ENCODE assay signal across 1 cellular context in the genomic region with DNA sequence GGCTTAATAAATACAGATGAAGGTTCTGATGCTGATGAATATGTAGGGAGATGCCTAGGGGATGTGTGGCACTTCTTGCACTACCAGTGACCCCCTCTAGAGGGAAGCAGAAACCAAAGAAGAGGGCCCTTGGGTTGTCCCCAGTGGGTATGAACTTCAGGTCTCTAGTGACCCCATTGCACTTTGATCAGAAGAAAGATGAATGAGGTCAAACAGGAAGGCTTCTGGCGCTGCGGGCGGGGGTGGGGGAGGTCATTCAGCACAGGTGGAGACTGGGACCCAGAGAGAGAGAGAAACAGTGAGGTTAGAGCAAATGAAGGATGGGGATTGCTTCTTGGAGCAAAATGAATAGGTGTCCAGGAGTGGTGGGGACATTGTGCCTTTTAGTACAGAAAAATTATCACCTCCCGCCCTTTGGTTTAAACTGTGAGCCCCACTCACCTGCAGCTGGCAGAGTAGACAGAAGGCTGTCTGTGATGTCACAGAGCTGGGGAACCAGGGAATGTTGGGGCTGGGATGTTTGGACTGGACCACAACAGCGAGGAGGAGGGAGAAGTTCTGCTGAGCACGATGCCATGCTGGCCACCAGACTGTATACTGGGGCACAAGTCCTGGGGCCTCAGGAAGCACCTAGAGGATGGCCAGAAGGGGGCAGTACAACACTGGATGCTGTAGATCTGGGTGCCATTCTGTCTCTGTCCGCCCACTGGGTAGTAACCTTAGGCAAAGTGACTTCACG.
A peak's percentile ranks its signal among the peaks of the same experiment; 100 is the strongest.
TF ChIP-seq lines count a peak whose summit lies in the region.

A gene with protein sequence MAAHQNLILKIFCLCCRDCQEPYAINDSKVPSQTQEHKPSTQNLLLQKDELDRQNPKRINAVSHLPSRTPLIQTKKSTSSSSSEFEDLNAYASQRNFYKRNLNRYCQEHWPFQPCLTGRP (minus strand): TSS at position 599 of the 739 bp plus-strand sequence. CDS start 10,469 bp downstream, outside the sequence.

TF ChIP-seq in HepG2, 621 proteins besides CTCF, POLR2A, EP300 and RAD21 (continued from another document and continues in another):
- TF ChIP-seq, protein P1, sequence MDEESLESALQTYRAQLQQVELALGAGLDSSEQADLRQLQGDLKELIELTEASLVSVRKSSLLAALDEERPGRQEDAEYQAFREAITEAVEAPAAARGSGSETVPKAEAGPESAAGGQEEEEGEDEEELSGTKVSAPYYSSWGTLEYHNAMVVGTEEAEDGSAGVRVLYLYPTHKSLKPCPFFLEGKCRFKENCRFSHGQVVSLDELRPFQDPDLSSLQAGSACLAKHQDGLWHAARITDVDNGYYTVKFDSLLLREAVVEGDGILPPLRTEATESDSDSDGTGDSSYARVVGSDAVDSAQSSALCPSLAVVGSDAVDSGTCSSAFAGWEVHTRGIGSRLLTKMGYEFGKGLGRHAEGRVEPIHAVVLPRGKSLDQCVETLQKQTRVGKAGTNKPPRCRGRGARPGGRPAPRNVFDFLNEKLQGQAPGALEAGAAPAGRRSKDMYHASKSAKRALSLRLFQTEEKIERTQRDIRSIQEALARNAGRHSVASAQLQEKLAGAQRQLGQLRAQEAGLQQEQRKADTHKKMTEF (CRISPR knock-in tag; IDR thresholded peaks at IDR 0.05), result no peak
- TF ChIP-seq ZNF253 (CRISPR knock-in tag; IDR thresholded peaks at IDR 0.05; ENCODE audit: borderline replicate concordance) (no peak), MYC (CRISPR knock-in tag; IDR thresholded peaks at IDR 0.05; ENCODE audit: borderline replicate concordance) (no peak), ZNF224 (CRISPR knock-in tag; IDR thresholded peaks at IDR 0.05) (no peak), ZNF619 (CRISPR knock-in tag; IDR thresholded peaks at IDR 0.05) (0 out of 2 replicates have a peak, but pooled peaks have one; percentile 40), HDAC1 (CRISPR knock-in tag; IDR thresholded peaks at IDR 0.05) (0 out of 2 replicates have a peak, but pooled peaks have one; percentile 31), KLF16 (CRISPR knock-in tag; IDR thresholded peaks at IDR 0.05) (no peak), GTF2F1 (IDR thresholded peaks at IDR 0.05; ENCODE audit: low read length) (no peak), KDM5B (CRISPR knock-in tag; IDR thresholded peaks at IDR 0.05; ENCODE audit: borderline replicate concordance) (no peak), WIZ (CRISPR knock-in tag; IDR thresholded peaks at IDR 0.05) (no peak), TCF7L2 (IDR thresholded peaks at IDR 0.05; ENCODE audit: low read depth, low read length) (no peak), ZKSCAN8 (CRISPR knock-in tag; IDR thresholded peaks at IDR 0.05; ENCODE audit: borderline replicate concordance) (no peak), FOXK1 (CRISPR knock-in tag; IDR thresholded peaks at IDR 0.05; ENCODE audit: borderline replicate concordance, low read depth) (no peak), SAP130 (CRISPR knock-in tag; IDR thresholded peaks at IDR 0.05; ENCODE audit: low read depth) (no peak), MED1 (CRISPR knock-in tag; IDR thresholded peaks at IDR 0.05) (no peak), SIN3A (IDR thresholded peaks at IDR 0.05; ENCODE audit: borderline replicate concordance, low read depth, low read length) (no peak), ZNF3 (CRISPR knock-in tag; IDR thresholded peaks at IDR 0.05) (no peak), ZNF724P (CRISPR knock-in tag; IDR thresholded peaks at IDR 0.05; ENCODE audit: borderline replicate concordance) (no peak), ELF1 (CRISPR knock-in tag; IDR thresholded peaks at IDR 0.05) (no peak), KAT2B (IDR thresholded peaks at IDR 0.05; ENCODE audit: borderline replicate concordance, low read depth, low read length) (no peak), ZSCAN30 (CRISPR knock-in tag; IDR thresholded peaks at IDR 0.05) (no peak), NFE2L2 (IDR thresholded peaks at IDR 0.05; ENCODE audit: low read length) (no peak), ZNF891 (CRISPR knock-in tag; IDR thresholded peaks at IDR 0.05) (peak; percentile 46; the same call in 1 of the 2 replicates), DPF2 (CRISPR knock-in tag; IDR thresholded peaks at IDR 0.05; ENCODE audit: borderline replicate concordance, low read depth) (no peak)
- TF ChIP-seq, protein P2, sequence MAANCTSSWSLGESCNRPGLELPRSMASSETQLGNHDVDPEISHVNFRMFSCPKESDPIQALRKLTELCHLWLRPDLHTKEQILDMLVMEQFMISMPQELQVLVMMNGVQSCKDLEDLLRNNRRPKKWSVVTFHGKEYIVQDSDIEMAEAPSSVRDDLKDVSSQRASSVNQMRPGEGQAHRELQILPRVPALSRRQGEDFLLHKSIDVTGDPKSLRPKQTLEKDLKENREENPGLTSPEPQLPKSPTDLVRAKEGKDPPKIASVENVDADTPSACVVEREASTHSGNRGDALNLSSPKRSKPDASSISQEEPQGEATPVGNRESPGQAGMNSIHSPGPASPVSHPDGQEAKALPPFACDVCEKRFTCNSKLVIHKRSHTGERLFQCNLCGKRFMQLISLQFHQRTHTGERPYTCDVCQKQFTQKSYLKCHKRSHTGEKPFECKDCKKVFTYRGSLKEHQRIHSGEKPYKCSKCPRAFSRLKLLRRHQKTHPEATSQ (CRISPR knock-in tag; IDR thresholded peaks at IDR 0.05; ENCODE audit: borderline replicate concordance), result no peak
- TF ChIP-seq, protein P3, sequence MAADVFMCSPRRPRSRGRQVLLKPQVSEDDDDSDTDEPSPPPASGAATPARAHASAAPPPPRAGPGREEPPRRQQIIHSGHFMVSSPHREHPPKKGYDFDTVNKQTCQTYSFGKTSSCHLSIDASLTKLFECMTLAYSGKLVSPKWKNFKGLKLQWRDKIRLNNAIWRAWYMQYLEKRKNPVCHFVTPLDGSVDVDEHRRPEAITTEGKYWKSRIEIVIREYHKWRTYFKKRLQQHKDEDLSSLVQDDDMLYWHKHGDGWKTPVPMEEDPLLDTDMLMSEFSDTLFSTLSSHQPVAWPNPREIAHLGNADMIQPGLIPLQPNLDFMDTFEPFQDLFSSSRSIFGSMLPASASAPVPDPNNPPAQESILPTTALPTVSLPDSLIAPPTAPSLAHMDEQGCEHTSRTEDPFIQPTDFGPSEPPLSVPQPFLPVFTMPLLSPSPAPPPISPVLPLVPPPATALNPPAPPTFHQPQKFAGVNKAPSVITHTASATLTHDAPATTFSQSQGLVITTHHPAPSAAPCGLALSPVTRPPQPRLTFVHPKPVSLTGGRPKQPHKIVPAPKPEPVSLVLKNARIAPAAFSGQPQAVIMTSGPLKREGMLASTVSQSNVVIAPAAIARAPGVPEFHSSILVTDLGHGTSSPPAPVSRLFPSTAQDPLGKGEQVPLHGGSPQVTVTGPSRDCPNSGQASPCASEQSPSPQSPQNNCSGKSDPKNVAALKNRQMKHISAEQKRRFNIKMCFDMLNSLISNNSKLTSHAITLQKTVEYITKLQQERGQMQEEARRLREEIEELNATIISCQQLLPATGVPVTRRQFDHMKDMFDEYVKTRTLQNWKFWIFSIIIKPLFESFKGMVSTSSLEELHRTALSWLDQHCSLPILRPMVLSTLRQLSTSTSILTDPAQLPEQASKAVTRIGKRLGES (CRISPR knock-in tag; IDR thresholded peaks at IDR 0.05; ENCODE audit: borderline replicate concordance), result no peak
- TF ChIP-seq, protein P4, sequence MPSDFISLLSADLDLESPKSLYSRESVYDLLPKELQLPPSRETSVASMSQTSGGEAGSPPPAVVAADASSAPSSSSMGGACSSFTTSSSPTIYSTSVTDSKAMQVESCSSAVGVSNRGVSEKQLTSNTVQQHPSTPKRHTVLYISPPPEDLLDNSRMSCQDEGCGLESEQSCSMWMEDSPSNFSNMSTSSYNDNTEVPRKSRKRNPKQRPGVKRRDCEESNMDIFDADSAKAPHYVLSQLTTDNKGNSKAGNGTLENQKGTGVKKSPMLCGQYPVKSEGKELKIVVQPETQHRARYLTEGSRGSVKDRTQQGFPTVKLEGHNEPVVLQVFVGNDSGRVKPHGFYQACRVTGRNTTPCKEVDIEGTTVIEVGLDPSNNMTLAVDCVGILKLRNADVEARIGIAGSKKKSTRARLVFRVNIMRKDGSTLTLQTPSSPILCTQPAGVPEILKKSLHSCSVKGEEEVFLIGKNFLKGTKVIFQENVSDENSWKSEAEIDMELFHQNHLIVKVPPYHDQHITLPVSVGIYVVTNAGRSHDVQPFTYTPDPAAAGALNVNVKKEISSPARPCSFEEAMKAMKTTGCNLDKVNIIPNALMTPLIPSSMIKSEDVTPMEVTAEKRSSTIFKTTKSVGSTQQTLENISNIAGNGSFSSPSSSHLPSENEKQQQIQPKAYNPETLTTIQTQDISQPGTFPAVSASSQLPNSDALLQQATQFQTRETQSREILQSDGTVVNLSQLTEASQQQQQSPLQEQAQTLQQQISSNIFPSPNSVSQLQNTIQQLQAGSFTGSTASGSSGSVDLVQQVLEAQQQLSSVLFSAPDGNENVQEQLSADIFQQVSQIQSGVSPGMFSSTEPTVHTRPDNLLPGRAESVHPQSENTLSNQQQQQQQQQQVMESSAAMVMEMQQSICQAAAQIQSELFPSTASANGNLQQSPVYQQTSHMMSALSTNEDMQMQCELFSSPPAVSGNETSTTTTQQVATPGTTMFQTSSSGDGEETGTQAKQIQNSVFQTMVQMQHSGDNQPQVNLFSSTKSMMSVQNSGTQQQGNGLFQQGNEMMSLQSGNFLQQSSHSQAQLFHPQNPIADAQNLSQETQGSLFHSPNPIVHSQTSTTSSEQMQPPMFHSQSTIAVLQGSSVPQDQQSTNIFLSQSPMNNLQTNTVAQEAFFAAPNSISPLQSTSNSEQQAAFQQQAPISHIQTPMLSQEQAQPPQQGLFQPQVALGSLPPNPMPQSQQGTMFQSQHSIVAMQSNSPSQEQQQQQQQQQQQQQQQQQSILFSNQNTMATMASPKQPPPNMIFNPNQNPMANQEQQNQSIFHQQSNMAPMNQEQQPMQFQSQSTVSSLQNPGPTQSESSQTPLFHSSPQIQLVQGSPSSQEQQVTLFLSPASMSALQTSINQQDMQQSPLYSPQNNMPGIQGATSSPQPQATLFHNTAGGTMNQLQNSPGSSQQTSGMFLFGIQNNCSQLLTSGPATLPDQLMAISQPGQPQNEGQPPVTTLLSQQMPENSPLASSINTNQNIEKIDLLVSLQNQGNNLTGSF (CRISPR knock-in tag; IDR thresholded peaks at IDR 0.05), result no peak
- TF ChIP-seq, protein P5, sequence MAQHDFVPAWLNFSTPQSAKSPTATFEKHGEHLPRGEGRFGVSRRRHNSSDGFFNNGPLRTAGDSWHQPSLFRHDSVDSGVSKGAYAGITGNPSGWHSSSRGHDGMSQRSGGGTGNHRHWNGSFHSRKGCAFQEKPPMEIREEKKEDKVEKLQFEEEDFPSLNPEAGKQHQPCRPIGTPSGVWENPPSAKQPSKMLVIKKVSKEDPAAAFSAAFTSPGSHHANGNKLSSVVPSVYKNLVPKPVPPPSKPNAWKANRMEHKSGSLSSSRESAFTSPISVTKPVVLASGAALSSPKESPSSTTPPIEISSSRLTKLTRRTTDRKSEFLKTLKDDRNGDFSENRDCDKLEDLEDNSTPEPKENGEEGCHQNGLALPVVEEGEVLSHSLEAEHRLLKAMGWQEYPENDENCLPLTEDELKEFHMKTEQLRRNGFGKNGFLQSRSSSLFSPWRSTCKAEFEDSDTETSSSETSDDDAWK (CRISPR knock-in tag; IDR thresholded peaks at IDR 0.05), result no peak
- TF ChIP-seq, protein P6, sequence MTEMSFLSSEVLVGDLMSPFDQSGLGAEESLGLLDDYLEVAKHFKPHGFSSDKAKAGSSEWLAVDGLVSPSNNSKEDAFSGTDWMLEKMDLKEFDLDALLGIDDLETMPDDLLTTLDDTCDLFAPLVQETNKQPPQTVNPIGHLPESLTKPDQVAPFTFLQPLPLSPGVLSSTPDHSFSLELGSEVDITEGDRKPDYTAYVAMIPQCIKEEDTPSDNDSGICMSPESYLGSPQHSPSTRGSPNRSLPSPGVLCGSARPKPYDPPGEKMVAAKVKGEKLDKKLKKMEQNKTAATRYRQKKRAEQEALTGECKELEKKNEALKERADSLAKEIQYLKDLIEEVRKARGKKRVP (CRISPR knock-in tag; IDR thresholded peaks at IDR 0.05), result no peak
- TF ChIP-seq, protein P7, sequence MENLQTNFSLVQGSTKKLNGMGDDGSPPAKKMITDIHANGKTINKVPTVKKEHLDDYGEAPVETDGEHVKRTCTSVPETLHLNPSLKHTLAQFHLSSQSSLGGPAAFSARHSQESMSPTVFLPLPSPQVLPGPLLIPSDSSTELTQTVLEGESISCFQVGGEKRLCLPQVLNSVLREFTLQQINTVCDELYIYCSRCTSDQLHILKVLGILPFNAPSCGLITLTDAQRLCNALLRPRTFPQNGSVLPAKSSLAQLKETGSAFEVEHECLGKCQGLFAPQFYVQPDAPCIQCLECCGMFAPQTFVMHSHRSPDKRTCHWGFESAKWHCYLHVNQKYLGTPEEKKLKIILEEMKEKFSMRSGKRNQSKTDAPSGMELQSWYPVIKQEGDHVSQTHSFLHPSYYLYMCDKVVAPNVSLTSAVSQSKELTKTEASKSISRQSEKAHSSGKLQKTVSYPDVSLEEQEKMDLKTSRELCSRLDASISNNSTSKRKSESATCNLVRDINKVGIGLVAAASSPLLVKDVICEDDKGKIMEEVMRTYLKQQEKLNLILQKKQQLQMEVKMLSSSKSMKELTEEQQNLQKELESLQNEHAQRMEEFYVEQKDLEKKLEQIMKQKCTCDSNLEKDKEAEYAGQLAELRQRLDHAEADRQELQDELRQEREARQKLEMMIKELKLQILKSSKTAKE (CRISPR knock-in tag; IDR thresholded peaks at IDR 0.05; ENCODE audit: borderline replicate concordance), result no peak
- TF ChIP-seq, protein P8, sequence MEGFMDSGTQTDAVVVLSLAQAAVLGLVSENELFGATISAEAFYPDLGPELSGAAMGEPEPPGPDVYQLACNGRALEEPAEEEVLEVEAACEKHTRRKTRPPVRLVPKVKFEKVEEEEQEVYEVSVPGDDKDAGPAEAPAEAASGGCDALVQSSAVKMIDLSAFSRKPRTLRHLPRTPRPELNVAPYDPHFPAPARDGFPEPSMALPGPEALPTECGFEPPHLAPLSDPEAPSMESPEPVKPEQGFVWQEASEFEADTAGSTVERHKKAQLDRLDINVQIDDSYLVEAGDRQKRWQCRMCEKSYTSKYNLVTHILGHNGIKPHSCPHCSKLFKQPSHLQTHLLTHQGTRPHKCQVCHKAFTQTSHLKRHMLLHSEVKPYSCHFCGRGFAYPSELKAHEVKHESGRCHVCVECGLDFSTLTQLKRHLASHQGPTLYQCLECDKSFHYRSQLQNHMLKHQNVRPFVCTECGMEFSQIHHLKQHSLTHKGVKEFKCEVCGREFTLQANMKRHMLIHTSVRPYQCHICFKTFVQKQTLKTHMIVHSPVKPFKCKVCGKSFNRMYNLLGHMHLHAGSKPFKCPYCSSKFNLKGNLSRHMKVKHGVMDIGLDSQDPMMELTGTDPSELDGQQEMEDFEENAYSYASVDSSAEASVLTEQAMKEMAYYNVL (CRISPR knock-in tag; IDR thresholded peaks at IDR 0.05; ENCODE audit: borderline replicate concordance), result peak; percentile 35; the same call in 1 of the 2 replicates
- TF ChIP-seq, protein P9, sequence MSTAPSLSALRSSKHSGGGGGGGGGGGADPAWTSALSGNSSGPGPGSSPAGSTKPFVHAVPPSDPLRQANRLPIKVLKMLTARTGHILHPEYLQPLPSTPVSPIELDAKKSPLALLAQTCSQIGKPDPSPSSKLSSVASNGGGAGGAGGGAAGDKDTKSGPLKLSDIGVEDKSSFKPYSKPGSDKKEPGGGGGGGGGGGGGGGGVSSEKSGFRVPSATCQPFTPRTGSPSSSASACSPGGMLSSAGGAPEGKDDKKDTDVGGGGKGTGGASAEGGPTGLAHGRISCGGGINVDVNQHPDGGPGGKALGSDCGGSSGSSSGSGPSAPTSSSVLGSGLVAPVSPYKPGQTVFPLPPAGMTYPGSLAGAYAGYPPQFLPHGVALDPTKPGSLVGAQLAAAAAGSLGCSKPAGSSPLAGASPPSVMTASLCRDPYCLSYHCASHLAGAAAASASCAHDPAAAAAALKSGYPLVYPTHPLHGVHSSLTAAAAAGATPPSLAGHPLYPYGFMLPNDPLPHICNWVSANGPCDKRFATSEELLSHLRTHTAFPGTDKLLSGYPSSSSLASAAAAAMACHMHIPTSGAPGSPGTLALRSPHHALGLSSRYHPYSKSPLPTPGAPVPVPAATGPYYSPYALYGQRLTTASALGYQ (CRISPR knock-in tag; IDR thresholded peaks at IDR 0.05), result no peak
